ENCODE assay signal across 23 cellular contexts in the genomic region with DNA sequence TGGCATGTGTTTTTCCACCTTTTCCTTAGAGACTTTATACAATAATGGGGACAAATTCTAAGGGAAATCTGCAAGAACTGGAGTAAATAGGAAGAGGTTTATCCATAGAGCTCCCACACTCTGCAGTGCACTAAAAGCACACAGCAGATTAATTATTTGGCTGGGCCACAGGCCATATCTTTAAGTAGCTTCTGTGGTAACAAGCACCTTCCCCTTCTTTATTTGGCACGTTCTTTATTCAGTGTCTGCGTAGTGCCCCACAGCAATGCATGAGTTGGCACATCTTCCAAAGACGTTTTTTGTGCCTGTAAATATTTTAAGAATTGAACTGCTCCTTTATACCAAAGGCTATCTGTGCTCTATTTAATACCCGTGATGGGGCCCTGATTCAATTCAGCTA.
"Had no signal": no experiment of that assay in that cellular context is flagged by ENCODE, and none has a peak within 500 bp of the region (broad histone marks: within the 10 kb centered on the region; RNA-seq: fewer than 3 reads in every experiment).

No MANE protein-coding gene starts in this region.

- H3K36me3 Mint-ChIP-seq: activated CD4-positive, alpha-beta memory T cell treated with anti-CD3 and anti-CD28 coated beads for 36 hours; activated naive CD8-positive, alpha-beta T cell treated with anti-CD3 and anti-CD28 coated beads, Interleukin-2, amount 10 ng/mL, durations not matched to agents 7 days and 5 days; naive B cell; stimulated activated naive B cell treated with anti-CD40 and anti-IgM and Interleukin-4, amounts not matched to agents 10 μg/mL and 1 μg/mL and 100 μg/mL, for 72 hours; T-cell had no signal

- H3K27me3 Mint-ChIP-seq: activated CD4-positive, alpha-beta memory T cell treated with anti-CD3 and anti-CD28 coated beads for 36 hours; activated naive CD8-positive, alpha-beta T cell treated with anti-CD3 and anti-CD28 coated beads, Interleukin-2, amount 10 ng/mL, durations not matched to agents 7 days and 5 days; naive B cell; stimulated activated naive B cell treated with anti-CD40 and anti-IgM and Interleukin-4, amounts not matched to agents 10 μg/mL and 1 μg/mL and 100 μg/mL, for 72 hours; T-cell had no signal

- DNase-seq: activated CD4-positive, alpha-beta memory T cell treated with anti-CD3 and anti-CD28 coated beads for 36 hours; activated CD4-positive, alpha-beta T cell treated with anti-CD3 and anti-CD28 coated beads for 48 hours; activated naive CD4-positive, alpha-beta T cell treated with Interleukin-2 at 50 U/mL for 16 hours; activated naive CD8-positive, alpha-beta T cell treated with anti-CD3 and anti-CD28 coated beads, Interleukin-2, amount 10 ng/mL, durations not matched to agents 7 days and 5 days; activated T-cell treated with anti-CD3 and anti-CD28 coated beads, Interleukin-2, amount 50 U/mL, for 48 hours; amniotic stem cell; body of pancreas; caudate nucleus; dermis blood vessel endothelial cell; effector memory CD4-positive, alpha-beta T cell; foreskin melanocyte; hippocampal formation; naive B cell; occipital lobe; posterior cingulate gyrus; sigmoid colon; stimulated activated CD4-positive, alpha-beta T cell treated with anti-CD3 and anti-CD28 coated beads, Interleukin-2, amount 100 ng/mL, for 48 hours; stimulated activated CD8-positive, alpha-beta memory T cell treated with anti-CD3 and anti-CD28 coated beads, Interleukin-4, amount 100 ng/mL, for 48 hours; stimulated activated naive B cell treated with anti-CD40 and anti-IgM and Interleukin-4, amounts not matched to agents 10 μg/mL and 1 μg/mL and 100 μg/mL, for 72 hours; T-cell; trophoblast cell had no signal

- H3K27ac ChIP-seq: body of pancreas, sigmoid colon, vagina had no signal

- H3K27me3 ChIP-seq: body of pancreas, sigmoid colon, vagina had no signal

- H3K4me1 Mint-ChIP-seq: activated naive CD8-positive, alpha-beta T cell treated with anti-CD3 and anti-CD28 coated beads, Interleukin-2, amount 10 ng/mL, durations not matched to agents 7 days and 5 days; naive B cell; stimulated activated naive B cell treated with anti-CD40 and anti-IgM and Interleukin-4, amounts not matched to agents 10 μg/mL and 1 μg/mL and 100 μg/mL, for 72 hours; T-cell had no signal

- H3K9me3 ChIP-seq: body of pancreas, sigmoid colon, vagina had no signal

- H3K27ac Mint-ChIP-seq: activated CD4-positive, alpha-beta memory T cell treated with anti-CD3 and anti-CD28 coated beads for 36 hours; activated naive CD8-positive, alpha-beta T cell treated with anti-CD3 and anti-CD28 coated beads, Interleukin-2, amount 10 ng/mL, durations not matched to agents 7 days and 5 days; naive B cell; stimulated activated naive B cell treated with anti-CD40 and anti-IgM and Interleukin-4, amounts not matched to agents 10 μg/mL and 1 μg/mL and 100 μg/mL, for 72 hours; T-cell had no signal

- H3K4me1 ChIP-seq: body of pancreas, vagina had no signal

- H3K4me3 Mint-ChIP-seq: activated CD4-positive, alpha-beta memory T cell treated with anti-CD3 and anti-CD28 coated beads for 36 hours; activated naive CD8-positive, alpha-beta T cell treated with anti-CD3 and anti-CD28 coated beads, Interleukin-2, amount 10 ng/mL, durations not matched to agents 7 days and 5 days; naive B cell; neural crest cell; stimulated activated naive B cell treated with anti-CD40 and anti-IgM and Interleukin-4, amounts not matched to agents 10 μg/mL and 1 μg/mL and 100 μg/mL, for 72 hours; T-cell had no signal

- H3K36me3 ChIP-seq: sigmoid colon, vagina had no signal

- H3K9me3 Mint-ChIP-seq: activated CD4-positive, alpha-beta memory T cell treated with anti-CD3 and anti-CD28 coated beads for 36 hours; activated naive CD8-positive, alpha-beta T cell treated with anti-CD3 and anti-CD28 coated beads, Interleukin-2, amount 10 ng/mL, durations not matched to agents 7 days and 5 days; naive B cell; neural crest cell; stimulated activated naive B cell treated with anti-CD40 and anti-IgM and Interleukin-4, amounts not matched to agents 10 μg/mL and 1 μg/mL and 100 μg/mL, for 72 hours had no signal

- H3K4me3 ChIP-seq: body of pancreas, sigmoid colon, vagina had no signal
